In the genomic region with DNA sequence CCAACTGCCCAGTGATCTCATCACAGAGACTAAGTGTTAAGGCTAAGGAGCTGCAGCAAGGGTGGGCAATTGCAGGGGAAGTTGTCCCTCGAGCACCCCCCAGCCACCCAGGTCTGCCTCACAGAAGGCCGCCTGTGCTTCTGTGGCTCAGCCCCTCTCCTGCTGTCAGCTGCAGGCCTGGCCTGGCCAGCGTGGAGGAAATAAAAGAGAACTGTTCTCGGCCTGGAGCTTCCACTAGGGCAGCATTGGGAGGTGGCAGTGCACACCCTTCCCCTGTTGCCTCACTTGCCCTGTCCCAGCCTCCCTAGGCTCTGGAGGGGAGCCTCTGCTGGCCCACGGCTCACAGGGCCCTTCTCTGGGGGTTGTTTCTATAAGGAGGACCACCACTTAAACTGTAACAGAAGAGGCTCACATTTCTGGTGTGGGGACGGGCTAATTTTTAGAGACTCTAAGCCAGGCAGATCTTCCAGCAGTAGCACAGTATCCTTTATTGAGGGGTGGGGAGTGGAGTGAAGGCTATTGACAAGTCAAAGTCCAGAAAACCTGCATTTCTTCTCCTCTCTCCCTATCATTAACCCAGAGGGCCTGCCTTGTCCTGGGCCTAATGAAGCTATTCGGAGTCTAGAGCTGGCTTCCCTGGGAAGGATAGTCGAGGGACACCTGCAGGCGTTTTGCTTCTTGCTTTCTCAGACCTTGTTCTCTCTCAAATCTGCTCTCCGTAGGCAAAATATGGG, we compare ENCODE assay signal across 30 cellular contexts.
DNase-seq lines count a peak whose midpoint lies in the region; ATAC-seq lines count a peak whose summit lies in the region.
"Had no signal": no experiment of that assay in that cellular context is flagged by ENCODE, and none has a peak within 500 bp of the region (broad histone marks: within the 10 kb centered on the region; RNA-seq: fewer than 3 reads in every experiment).

No MANE protein-coding gene starts in this region.

- peaks cover 4% of the 10 kb centered on the region for H3K9me3 Mint-ChIP-seq in natural killer cell treated with Interleukin-12 subunit alpha and Interleukin-12 subunit beta and Interleukin-15 and Interleukin-18, amount 100 ng/mL, for 72 hours
- H3K9me3 Mint-ChIP-seq: activated CD4-positive, alpha-beta memory T cell treated with anti-CD3 and anti-CD28 coated beads for 36 hours; activated naive CD8-positive, alpha-beta T cell treated with anti-CD3 and anti-CD28 coated beads for 36 hours; dendritic cell treated with granulocyte-macrophage colony-stimulating factor and Interleukin-4, amounts not matched to agents 40 ng/mL and 50 ng/mL, for 4 days; immature natural killer cell had no signal

- DNase-seq in C1 segment of cervical spinal cord (lab: John Stamatoyannopoulos, UW) (peak in 8 of 14 donors; percentile 2 to 56 (median 36)), caudate nucleus (lab: John Stamatoyannopoulos, UW) (peak in 49 of 61 donors; percentile 9 to 68 (median 33)), midbrain (lab: John Stamatoyannopoulos, UW) (peak; percentile 45), posterior cingulate gyrus (peak in 9 of 10 donors; percentile 21 to 92 (median 44)), LoVo (ENCODE audit: low spot score) (no peak), cerebellar nuclear complex (lab: John Stamatoyannopoulos, UW) (no peak), NCI-H1694 (lab: John Stamatoyannopoulos, UW) (no peak)
- DNase-seq in natural killer cell treated with Interleukin-12 subunit alpha and Interleukin-12 subunit beta and Interleukin-15 and Interleukin-18, amount 100 ng/mL, for 72 hours (ENCODE audit: low spot score): no peak
- DNase-seq: activated CD4-positive, alpha-beta memory T cell treated with anti-CD3 and anti-CD28 coated beads for 36 hours; activated effector memory CD4-positive, alpha-beta T cell treated with Interleukin-2 at 50 U/mL for 16 hours; activated naive CD8-positive, alpha-beta T cell treated with anti-CD3 and anti-CD28 coated beads for 36 hours; activated T-cell treated with anti-CD3 and anti-CD28 coated beads for 4 hours; central memory CD4-positive, alpha-beta T cell; DMS153; foreskin keratinocyte; immature natural killer cell; left ventricle myocardium inferior; NCI-H1930; NCI-H345; NCI-H748 treated with DMSO at 0.1 percent for 48 hours; RPMI8226; stimulated activated naive CD8-positive, alpha-beta T cell treated with anti-CD3 and anti-CD28 coated beads, Interleukin-15, Interleukin-2, amounts not matched to agents 100 U/mL and 50 U/mL, for 24 hours had no signal

- no peaks in the 10 kb centered on the region for H3K36me3 Mint-ChIP-seq in natural killer cell treated with Interleukin-12 subunit alpha and Interleukin-12 subunit beta and Interleukin-15 and Interleukin-18, amount 100 ng/mL, for 72 hours
- H3K36me3 Mint-ChIP-seq: activated CD4-positive, alpha-beta memory T cell treated with anti-CD3 and anti-CD28 coated beads for 36 hours; activated naive CD8-positive, alpha-beta T cell treated with anti-CD3 and anti-CD28 coated beads for 36 hours; immature natural killer cell had no signal

- H3K4me3 Mint-ChIP-seq in natural killer cell treated with Interleukin-12 subunit alpha and Interleukin-12 subunit beta and Interleukin-15 and Interleukin-18, amount 100 ng/mL, for 72 hours: no peak overlapping the region
- H3K4me3 Mint-ChIP-seq: activated CD4-positive, alpha-beta memory T cell treated with anti-CD3 and anti-CD28 coated beads for 36 hours; activated naive CD8-positive, alpha-beta T cell treated with anti-CD3 and anti-CD28 coated beads for 36 hours; B cell; dendritic cell treated with granulocyte-macrophage colony-stimulating factor and Interleukin-4, amounts not matched to agents 40 ng/mL and 50 ng/mL, for 4 days; immature natural killer cell; nephron had no signal

- peaks cover 18 to 22% of the 10 kb centered on the region in 2 donors for H3K27me3 Mint-ChIP-seq in natural killer cell treated with Interleukin-12 subunit alpha and Interleukin-12 subunit beta and Interleukin-15 and Interleukin-18, amount 100 ng/mL, for 72 hours

- peak overlapping the region; percentile 1 for H3K27ac ChIP-seq in caudate nucleus (ENCODE audit: low read depth, low read length)
- H3K27ac ChIP-seq: A549, esophagus muscularis mucosa, foreskin keratinocyte, left ventricle myocardium inferior, SK-N-MC had no signal

- peaks cover 6 to 11% of the 10 kb centered on the region in 2 donors for H3K4me1 Mint-ChIP-seq in natural killer cell treated with Interleukin-12 subunit alpha and Interleukin-12 subunit beta and Interleukin-15 and Interleukin-18, amount 100 ng/mL, for 72 hours (ENCODE audit: low read depth in 2 of 2)
- H3K4me1 Mint-ChIP-seq: activated naive CD8-positive, alpha-beta T cell treated with anti-CD3 and anti-CD28 coated beads for 36 hours; B cell; immature natural killer cell; nephron had no signal

- no peak for ATAC-seq in natural killer cell treated with Interleukin-12 subunit alpha and Interleukin-12 subunit beta and Interleukin-15 and Interleukin-18, amount 100 ng/mL, for 72 hours
- ATAC-seq: activated CD4-positive, CD25-positive, alpha-beta regulatory T cell treated with anti-CD3 and anti-CD28 coated beads, Interleukin-2, amount 50 U/mL, for 24 hours; foreskin keratinocyte; stimulated activated naive CD8-positive, alpha-beta T cell treated with anti-CD3 and anti-CD28 coated beads, Interleukin-15, Interleukin-2, amounts not matched to agents 100 U/mL and 50 U/mL, for 24 hours had no signal

- H3K27ac Mint-ChIP-seq in natural killer cell treated with Interleukin-12 subunit alpha and Interleukin-12 subunit beta and Interleukin-15 and Interleukin-18, amount 100 ng/mL, for 72 hours: no peak overlapping the region
- H3K27ac Mint-ChIP-seq: activated CD4-positive, alpha-beta memory T cell treated with anti-CD3 and anti-CD28 coated beads for 36 hours; activated naive CD8-positive, alpha-beta T cell treated with anti-CD3 and anti-CD28 coated beads for 36 hours; B cell; dendritic cell treated with granulocyte-macrophage colony-stimulating factor and Interleukin-4, amounts not matched to agents 40 ng/mL and 50 ng/mL, for 4 days; immature natural killer cell; nephron; progenitor cell of endocrine pancreas had no signal

- intact Hi-C loops in posterior cingulate gyrus (cut with DNase I): no loop called here

Comparison
In these comparisons a context has a peak if more than half of its experiments do, and no peak if none do; other contexts are left out.
1. DNase-seq: peak in C1 segment of cervical spinal cord (8 of 14), caudate nucleus (49 of 61), midbrain (single experiment) and posterior cingulate gyrus (9 of 10); none in natural killer cell treated with Interleukin-12 subunit alpha and Interleukin-12 subunit beta and Interleukin-15 and Interleukin-18, amount 100 ng/mL, for 72 hours (single experiment), LoVo (single experiment), cerebellar nuclear complex (0 of 2) and NCI-H1694 (single experiment).